ENCODE assay signal across 7 cellular contexts in the genomic region with DNA sequence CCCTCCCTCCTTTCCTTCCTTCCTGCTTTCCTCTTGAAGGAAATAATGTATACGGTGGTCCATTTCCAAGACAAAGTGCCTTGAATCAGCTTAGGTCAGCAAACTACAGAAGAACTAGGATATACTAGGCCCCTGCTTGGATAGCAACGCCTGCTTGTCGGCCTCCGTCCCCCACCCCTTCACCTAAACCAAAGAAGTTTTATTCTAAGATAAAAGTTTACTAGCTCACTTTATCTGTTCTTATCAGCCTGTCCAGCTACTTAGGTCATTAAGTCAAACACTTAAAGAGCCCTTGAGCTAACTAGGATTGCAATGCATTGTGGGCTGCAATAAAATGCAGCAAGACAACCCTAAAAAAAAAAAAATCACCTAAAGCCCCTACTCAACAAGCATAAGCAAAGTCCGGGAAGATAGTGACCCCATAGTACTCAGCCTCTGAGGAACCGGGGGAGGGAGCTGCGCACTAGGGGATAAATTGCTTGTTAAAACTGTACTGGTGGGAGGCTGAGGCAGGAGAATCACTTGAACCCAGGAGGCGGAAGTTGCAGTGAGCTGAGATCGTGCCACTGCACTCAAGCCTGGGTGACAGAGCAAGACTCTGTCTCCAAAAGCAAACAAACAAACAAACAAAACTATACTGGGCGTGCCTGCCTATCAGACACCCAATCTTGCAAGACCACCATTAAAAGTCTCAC. TPM values are rescaled to one million over a fixed set of nuclear protein-coding genes. Genes with fewer than 3 reads are reported as not detected.
DNase-seq lines count a peak whose midpoint lies in the region; FAIRE-seq and TF ChIP-seq lines count a peak whose summit lies in the region.
"Not testable (repeated sequence)": the region's sequence is repeated elsewhere in the genome, so short reads cannot be mapped to it uniquely, and the experiment has no call there.

No MANE protein-coding gene starts in this region.

- peak overlapping the region; percentile 32 for H3K4me3 ChIP-seq in NB4 (ENCODE audit: low read depth, low read length)
- H3K4me3 ChIP-seq in astrocyte (ENCODE audit: insufficient read depth, low read depth, low read length); cardiac muscle cell; mesodermal cell (ENCODE audit: extremely low read depth, insufficient read depth, low read length, poor library complexity, severe bottlenecking); trophoblast cell (ENCODE audit: low read depth, low read length): not testable (repeated sequence)

- peaks cover 27% of the 10 kb centered on the region for H3K79me1 ChIP-seq in trophoblast cell (ENCODE audit: low read length)

- H3K27me3 ChIP-seq in astrocyte (ENCODE audit: insufficient read depth, low read length); cardiac muscle cell; trophoblast cell (ENCODE audit: insufficient read depth, low read length): not testable (repeated sequence)

- not testable (repeated sequence) for H3K4me1 ChIP-seq in astrocyte (ENCODE audit: insufficient read depth, low read length)
- H3K4me1 ChIP-seq in cardiac muscle cell (ENCODE audit: low read depth): peaks cover 38% of the 10 kb centered on the region
- peaks cover 15% of the 10 kb centered on the region for H3K4me1 ChIP-seq in mesodermal cell (ENCODE audit: control insufficient read depth, insufficient read depth, low read length, poor library complexity, severe bottlenecking)
- peaks cover 24 to 30% of the 10 kb centered on the region in 2 experiments for H3K4me1 ChIP-seq in trophoblast cell (ENCODE audit: control insufficient read depth in 1 of 2, insufficient read depth in 2 of 2, low read length in 2 of 2)

- not testable (repeated sequence) for H3K79me2 ChIP-seq in astrocyte (ENCODE audit: insufficient read depth, low read length); trophoblast cell (ENCODE audit: control insufficient read depth, insufficient read depth, low read length, poor library complexity)

- H2AFZ ChIP-seq in astrocyte (ENCODE audit: low read depth, low read length): not testable (repeated sequence)
- peak overlapping the region; percentile 79 for H2AFZ ChIP-seq in trophoblast cell (ENCODE audit: insufficient read depth, low read length, poor library complexity)

- not testable (repeated sequence) for H3K9ac ChIP-seq in astrocyte (ENCODE audit: low read length); trophoblast cell (ENCODE audit: low read length)

- POLR2A ChIA-PET in activated CD4-positive, alpha-beta memory T cell treated with anti-CD3 and anti-CD28 coated beads for 36 hours (lab: Charles Lee): not testable (repeated sequence)

- H4K91ac ChIP-seq in trophoblast cell (ENCODE audit: low read depth, low read length): peak overlapping the region; percentile 98

- DNase-seq in ELF-1 (ENCODE audit: low read depth, low spot score): peak; percentile 41
- DNase-seq in NB4 (ENCODE audit: low read depth): peak; percentile 52
- DNase-seq in activated CD4-positive, alpha-beta memory T cell treated with anti-CD3 and anti-CD28 coated beads for 36 hours; astrocyte (ENCODE audit: low read depth); trophoblast cell: not testable (repeated sequence)
- DNase-seq in cardiac muscle cell (ENCODE audit: low read depth in 1 of 2, low spot score in 1 of 2): peak in 1 of 2 donors; percentile 30

- H3K14ac ChIP-seq in trophoblast cell (ENCODE audit: low read length): peak overlapping the region; percentile 71

- CTCF ChIA-PET in activated CD4-positive, alpha-beta memory T cell treated with anti-CD3 and anti-CD28 coated beads for 36 hours (lab: Charles Lee): interaction anchor here (0.9 to 1.3 kb wide), 2 partner anchors 36 to 83 kb away, joined by 3 read pairs; partner anchors contain the start of genes ABCC10 and CRIP3

- H4K20me1 ChIP-seq in astrocyte (ENCODE audit: insufficient read depth, low read length): not testable (repeated sequence)

- peak overlapping the region; percentile 95 for H2BK12ac ChIP-seq in trophoblast cell (ENCODE audit: low read length)

- H3K36me3 Mint-ChIP-seq in activated CD4-positive, alpha-beta memory T cell treated with anti-CD3 and anti-CD28 coated beads for 36 hours; astrocyte (ENCODE audit: low read depth, unreplicated experiment): not testable (repeated sequence)

- peak overlapping the region; percentile 65 for H3K4ac ChIP-seq in trophoblast cell (ENCODE audit: low read depth, low read length)

- not testable (repeated sequence) for TF ChIP-seq POLR2A in NB4 (IDR thresholded peaks at IDR 0.05; ENCODE audit: extremely low read depth, insufficient read length)

- not testable (repeated sequence) for H3K27ac Mint-ChIP-seq in activated CD4-positive, alpha-beta memory T cell treated with anti-CD3 and anti-CD28 coated beads for 36 hours
- H3K27ac Mint-ChIP-seq in astrocyte (ENCODE audit: unreplicated experiment): peak overlapping the region; percentile 70

- H4K8ac ChIP-seq in trophoblast cell (ENCODE audit: low read depth, low read length): peak overlapping the region; percentile 90

- not testable (repeated sequence) for H3K23ac ChIP-seq in trophoblast cell (ENCODE audit: low read length)

- peak overlapping the region; percentile 99 for H2BK120ac ChIP-seq in trophoblast cell (ENCODE audit: insufficient read depth, low read length, poor library complexity)

- H3K4me2 ChIP-seq in astrocyte (ENCODE audit: low read length): not testable (repeated sequence)
- H3K4me2 ChIP-seq in trophoblast cell (ENCODE audit: low read length): peak overlapping the region; percentile 5

- not testable (repeated sequence) for H3K9me3 ChIP-seq in astrocyte (ENCODE audit: insufficient read depth, low read depth, low read length); cardiac muscle cell (ENCODE audit: low read depth); mesodermal cell (ENCODE audit: control insufficient read depth, low read length); trophoblast cell (ENCODE audit: insufficient read depth, low read depth, low read length)

- not testable (repeated sequence) for H3K36me3 ChIP-seq in astrocyte (ENCODE audit: insufficient read depth, low read length); cardiac muscle cell; mesodermal cell (ENCODE audit: control insufficient read depth, insufficient read depth, low read length); trophoblast cell (ENCODE audit: control insufficient read depth in 1 of 2, insufficient read depth in 2 of 2, low read length in 2 of 2)

- not testable (repeated sequence) for FAIRE-seq in astrocyte (lab: Jason Lieb, UNC)

- intact Hi-C loops in activated CD4-positive, alpha-beta memory T cell treated with anti-CD3 and anti-CD28 coated beads for 36 hours (cut with micrococcal nuclease): not testable (repeated sequence)

- H3K27ac ChIP-seq in astrocyte (ENCODE audit: low read depth, low read length): not testable (repeated sequence)
- H3K27ac ChIP-seq in cardiac muscle cell (peak overlapping the region; percentile 62), mesodermal cell (ENCODE audit: low read depth, low read length, severe bottlenecking) (peak overlapping the region; percentile 86), trophoblast cell (ENCODE audit: low read depth, low read length) (peak overlapping the region; percentile 83)

- not testable (repeated sequence) for H2AK5ac ChIP-seq in trophoblast cell (ENCODE audit: low read length)

- H4K12ac ChIP-seq in trophoblast cell (ENCODE audit: low read depth, low read length): not testable (repeated sequence)

- peak overlapping the region; percentile 74 for H3K18ac ChIP-seq in trophoblast cell (ENCODE audit: low read length)

- not testable (repeated sequence) for H3K9me3 Mint-ChIP-seq in activated CD4-positive, alpha-beta memory T cell treated with anti-CD3 and anti-CD28 coated beads for 36 hours; astrocyte (ENCODE audit: unreplicated experiment)

- H3K4me3 Mint-ChIP-seq in activated CD4-positive, alpha-beta memory T cell treated with anti-CD3 and anti-CD28 coated beads for 36 hours: peak overlapping the region; percentile 53
- H3K4me3 Mint-ChIP-seq in astrocyte (ENCODE audit: unreplicated experiment): not testable (repeated sequence)

- not testable (repeated sequence) for H3K27me3 Mint-ChIP-seq in activated CD4-positive, alpha-beta memory T cell treated with anti-CD3 and anti-CD28 coated beads for 36 hours
- H3K27me3 Mint-ChIP-seq in astrocyte (ENCODE audit: low read depth, unreplicated experiment): peaks cover 21% of the 10 kb centered on the region

- WGBS in mesodermal cell (ENCODE audit: insufficient coverage in 2 of 2), 2 experiments: 81% methylated on average over 5 to 8 of the region's 10 CpGs
- WGBS in trophoblast cell (ENCODE audit: extremely low coverage, insufficient coverage, insufficient read length): no CpG with 5 or more reads among the region's 10 CpGs

- peaks cover 24% of the 10 kb centered on the region for H3K4me1 Mint-ChIP-seq in activated CD4-positive, alpha-beta memory T cell treated with anti-CD3 and anti-CD28 coated beads for 36 hours (ENCODE audit: low read depth)
- not testable (repeated sequence) for H3K4me1 Mint-ChIP-seq in astrocyte (ENCODE audit: low read depth, unreplicated experiment)

- TF ChIP-seq CTCF in NB4 (IDR thresholded peaks at IDR 0.05; ENCODE audit: low read depth, low read length); astrocyte (IDR thresholded peaks at IDR 0.05; ENCODE audit: insufficient read depth, low read depth, low read length); cardiac muscle cell (IDR thresholded peaks at IDR 0.05; ENCODE audit: low read depth, low read length): not testable (repeated sequence)

- H2BK5ac ChIP-seq in trophoblast cell (ENCODE audit: low read depth, low read length, poor library complexity): peak overlapping the region; percentile 89

RNA-seq across cellular contexts. Expression of gene ZNF318, which starts 21.5 kb away (rescaled TPM):
- total RNA-seq in activated CD4-positive, alpha-beta memory T cell treated with anti-CD3 and anti-CD28 coated beads for 36 hours: 10 to 100 TPM; 12.1 to 12.7 TPM
- 9.8 and 10.9 TPM in 2 replicates for total RNA-seq in astrocyte
- 14.8 and 27.2 TPM in 2 replicates for total RNA-seq in cardiac muscle cell
- 16.2 and 22.9 TPM in 2 replicates for polyA plus RNA-seq in cardiac muscle cell
- 24.1 TPM for polyA plus RNA-seq in mesodermal cell (2013, experiment 1 of 2)
- 22.7 TPM for polyA plus RNA-seq in mesodermal cell (2013, experiment 2 of 2)
- polyA plus RNA-seq in trophoblast cell (2013): 13.9 and 15.4 TPM in 2 replicates

RNA-seq across cellular contexts. Expression of gene ABCC10, which starts 36.4 kb away (rescaled TPM):
- 10 to 100 TPM; 27.2 to 31.9 TPM for total RNA-seq in activated CD4-positive, alpha-beta memory T cell treated with anti-CD3 and anti-CD28 coated beads for 36 hours
- total RNA-seq in astrocyte (37.2 and 40.8 TPM in 2 replicates), cardiac muscle cell (19.8 and 25.6 TPM in 2 replicates)
- polyA plus RNA-seq in cardiac muscle cell: 20.6 and 29.4 TPM in 2 replicates
- 22.1 TPM for polyA plus RNA-seq in mesodermal cell (2013, experiment 1 of 2)
- polyA plus RNA-seq in mesodermal cell (2013, experiment 2 of 2): 21.4 TPM
- polyA plus RNA-seq in trophoblast cell (2013): 28.0 and 28.3 TPM in 2 replicates
